In genomic region chr13:99217461-99218101, GRCh38 we compare ENCODE assay signal across 15 cellular contexts. TPM values are rescaled to one million over a fixed set of nuclear protein-coding genes. Genes with fewer than 3 reads are reported as not detected.
A peak's percentile ranks its signal among the peaks of the same experiment; 100 is the strongest.
DNase-seq lines count a peak whose midpoint lies in the region; ATAC-seq and TF ChIP-seq lines count a peak whose summit lies in the region.
"Had no signal": no experiment of that assay in that cellular context is flagged by ENCODE, and none has a peak within 500 bp of the region (broad histone marks: within the 10 kb centered on the region; RNA-seq: fewer than 3 reads in every experiment).

No MANE protein-coding gene starts in this region.

- WGBS in ectodermal cell, 2 experiments: 89% methylated on average over 20 of the region's 20 CpGs

- H3K27ac ChIP-seq in VCaP: peak overlapping the region; percentile 32
- peak overlapping the region; percentile 2 for H3K27ac ChIP-seq in ectodermal cell (ENCODE audit: insufficient read depth, low read depth, low read length, poor library complexity, severe bottlenecking)
- peak overlapping the region in 13 of 21 experiments; percentile 19 to 86 (median 57) for H3K27ac ChIP-seq in skin epidermis

- no peaks in the 10 kb centered on the region for H3K9me3 ChIP-seq in ectodermal cell (ENCODE audit: control insufficient read depth, low read length)

- peaks cover 18% of the 10 kb centered on the region for H3K4me1 ChIP-seq in ectodermal cell (ENCODE audit: control insufficient read depth, insufficient read depth, low read length)

- no peak overlapping the region for H3K4me3 ChIP-seq in ectodermal cell (ENCODE audit: insufficient read depth, low read depth, low read length)
- no peak overlapping the region for H3K4me3 ChIP-seq in skin epidermis
- H3K4me3 ChIP-seq: SK-N-MC had no signal

- no peaks in the 10 kb centered on the region for H3K27me3 ChIP-seq in ectodermal cell (ENCODE audit: control insufficient read depth, insufficient read depth, low read length, poor library complexity, severe bottlenecking)

- H3K36me3 ChIP-seq in ectodermal cell (ENCODE audit: control insufficient read depth, insufficient read depth, low read length): no peaks in the 10 kb centered on the region

- no peak for TF ChIP-seq CTCF in VCaP (conservative IDR thresholded peaks at IDR 0.05)

- ATAC-seq in GM18909 (IDR thresholded peaks at IDR 0.05; ENCODE audit: poor library complexity, unreplicated experiment): no peak

- DNase-seq in activated CD4-positive, alpha-beta T cell treated with anti-CD3 and anti-CD28 coated beads for 48 hours: peak; percentile 40
- DNase-seq in activated CD4-positive, alpha-beta T cell treated with anti-CD3 and anti-CD28 coated beads, Interleukin-2, amount 50 U/mL, for 48 hours: no peak
- DNase-seq in cerebellar nuclear complex (lab: John Stamatoyannopoulos, UW) (no peak), HK-2 (ENCODE audit: unreplicated experiment) (no peak)
- DNase-seq: DMS53, kidney, NCI-H1436 treated with DMSO at 0.1 percent for 48 hours, NCI-H69 had no signal

RNA-seq across cellular contexts. Expression of gene UBAC2, which starts 16.9 kb away (rescaled TPM):
- polyA plus RNA-seq in ectodermal cell (2013, experiment 1 of 4): 93.3 TPM
- polyA plus RNA-seq in ectodermal cell (2013, experiment 2 of 4): 94.3 TPM
- polyA plus RNA-seq in ectodermal cell (2013, experiment 3 of 4): 83.0 TPM
- polyA plus RNA-seq in ectodermal cell (2013, experiment 4 of 4): 92.2 TPM

RNA-seq across cellular contexts. Expression of gene GPR18, which starts 40.6 kb away (rescaled TPM):
- polyA plus RNA-seq in ectodermal cell (2013, experiment 1 of 4): not detected
- polyA plus RNA-seq in ectodermal cell (2013, experiment 2 of 4): not detected
- not detected for polyA plus RNA-seq in ectodermal cell (2013, experiment 3 of 4)
- not detected for polyA plus RNA-seq in ectodermal cell (2013, experiment 4 of 4)
- polyA plus RNA-seq: fibroblast of lung, neural cell had no signal

Comparison
In these comparisons a context has a peak if more than half of its experiments do, and no peak if none do; other contexts are left out.
1. H3K27ac ChIP-seq: peak in every context shown above with its lines; median percentile 57 in skin epidermis; 32 in VCaP; 2 in ectodermal cell.